In genomic region chr1:151324390-151324930, GRCh38 we compare ENCODE assay signal across 1 cellular context.
A peak's percentile ranks its signal among the peaks of the same experiment; 100 is the strongest.
TF ChIP-seq lines count a peak whose summit lies in the region.

No MANE protein-coding gene starts in this region.

TF ChIP-seq in HepG2, 621 proteins besides CTCF, POLR2A, EP300 and RAD21:
- peak; percentile 58 for TF ChIP-seq FOXA3 (CRISPR knock-in tag; IDR thresholded peaks at IDR 0.05)
- TF ChIP-seq, protein P1, sequence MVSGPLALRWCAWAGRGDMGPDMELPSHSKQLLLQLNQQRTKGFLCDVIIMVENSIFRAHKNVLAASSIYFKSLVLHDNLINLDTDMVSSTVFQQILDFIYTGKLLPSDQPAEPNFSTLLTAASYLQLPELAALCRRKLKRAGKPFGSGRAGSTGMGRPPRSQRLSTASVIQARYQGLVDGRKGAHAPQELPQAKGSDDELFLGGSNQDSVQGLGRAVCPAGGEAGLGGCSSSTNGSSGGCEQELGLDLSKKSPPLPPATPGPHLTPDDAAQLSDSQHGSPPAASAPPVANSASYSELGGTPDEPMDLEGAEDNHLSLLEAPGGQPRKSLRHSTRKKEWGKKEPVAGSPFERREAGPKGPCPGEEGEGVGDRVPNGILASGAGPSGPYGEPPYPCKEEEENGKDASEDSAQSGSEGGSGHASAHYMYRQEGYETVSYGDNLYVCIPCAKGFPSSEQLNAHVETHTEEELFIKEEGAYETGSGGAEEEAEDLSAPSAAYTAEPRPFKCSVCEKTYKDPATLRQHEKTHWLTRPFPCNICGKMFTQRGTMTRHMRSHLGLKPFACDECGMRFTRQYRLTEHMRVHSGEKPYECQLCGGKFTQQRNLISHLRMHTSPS (CRISPR knock-in tag; IDR thresholded peaks at IDR 0.05; ENCODE audit: low read depth): peak; percentile 78; the same call in 1 of the 2 replicates
- no peak for TF ChIP-seq PAXIP1 (CRISPR knock-in tag; conservative IDR thresholded peaks at IDR 0.05)
- 0 out of 2 replicates have a peak, but pooled peaks have one; percentile 45 for TF ChIP-seq FOXA1 (IDR thresholded peaks at IDR 0.05)
- TF ChIP-seq FOXA1 (CRISPR knock-in tag; IDR thresholded peaks at IDR 0.05): peak; percentile 57; the same call in 1 of the 2 replicates
- TF ChIP-seq NONO (IDR thresholded peaks at IDR 0.05): no peak
- no peak for TF ChIP-seq NONO (CRISPR knock-in tag; conservative IDR thresholded peaks at IDR 0.05)
- no peak for TF ChIP-seq ZNF781 (CRISPR knock-in tag; IDR thresholded peaks at IDR 0.05; ENCODE audit: borderline replicate concordance, not compliant biosample characterization)
- no peak for TF ChIP-seq AGO1 (IDR thresholded peaks at IDR 0.05; ENCODE audit: low read depth, low read length, poor library complexity, severe bottlenecking)
- TF ChIP-seq MYPOP (CRISPR knock-in tag; IDR thresholded peaks at IDR 0.05): no peak
- peak; percentile 89 for TF ChIP-seq ZNF335 (CRISPR knock-in tag; IDR thresholded peaks at IDR 0.05)
- no peak for TF ChIP-seq STAT6 (CRISPR knock-in tag; IDR thresholded peaks at IDR 0.05; ENCODE audit: borderline replicate concordance)
- 0 out of 2 replicates have a peak, but pooled peaks have one; percentile 12 for TF ChIP-seq ARID5B (CRISPR knock-in tag; IDR thresholded peaks at IDR 0.05)
